In genomic region chr16:21501869-21502667, GRCh38 we compare ENCODE assay signal across 8 cellular contexts.
DNase-seq lines count a peak whose midpoint lies in the region; ATAC-seq and TF ChIP-seq lines count a peak whose summit lies in the region.

No MANE protein-coding gene starts in this region.

- H3K27ac ChIP-seq in upper lobe of right lung = peak overlapping the region; percentile 92

- no peaks in the 10 kb centered on the region for H3K9me3 ChIP-seq in upper lobe of right lung

- peak overlapping the region; percentile 90 for H3K27ac Mint-ChIP-seq in T-helper 1 cell treated with Interleukin-12 subunit alpha and Interleukin-12 subunit beta and Interleukin-4 antibody, amounts not matched to agents 30 μg/mL and 1 μg/mL, for 36 hours
- H3K27ac Mint-ChIP-seq in progenitor cell of endocrine pancreas = peak overlapping the region; percentile 96

- peak; percentile 95 for DNase-seq in GM12865 (ENCODE audit: low read depth)
- DNase-seq in NB4 (ENCODE audit: low read depth) = peak; percentile 92
- peak in 55 of 56 donors; percentile 28 to 99 (median 89) for DNase-seq in amygdala (lab: John Stamatoyannopoulos, UW)
- peak; percentile 99 for DNase-seq in left ventricle myocardium superior
- peak; percentile 94 for DNase-seq in progenitor cell of endocrine pancreas (ENCODE audit: low spot score, unreplicated experiment)
- peak; percentile 98 for DNase-seq in upper lobe of right lung

- no peaks in the 10 kb centered on the region for H3K27me3 Mint-ChIP-seq in T-helper 1 cell treated with Interleukin-12 subunit alpha and Interleukin-12 subunit beta and Interleukin-4 antibody, amounts not matched to agents 30 μg/mL and 1 μg/mL, for 36 hours (ENCODE audit: low read depth)
- no peaks in the 10 kb centered on the region for H3K27me3 Mint-ChIP-seq in progenitor cell of endocrine pancreas

- intact Hi-C loops in left ventricle myocardium superior (cut with micrococcal nuclease) (no loop called here), upper lobe of right lung (cut with DNase I) (no loop called here)

- H3K36me3 Mint-ChIP-seq in T-helper 1 cell treated with Interleukin-12 subunit alpha and Interleukin-12 subunit beta and Interleukin-4 antibody, amounts not matched to agents 30 μg/mL and 1 μg/mL, for 36 hours (ENCODE audit: low read depth) = peaks cover 7% of the 10 kb centered on the region
- no peaks in the 10 kb centered on the region for H3K36me3 Mint-ChIP-seq in progenitor cell of endocrine pancreas (ENCODE audit: insufficient read depth)

- H3K4me1 ChIP-seq in upper lobe of right lung = peaks cover 14% of the 10 kb centered on the region

- TF ChIP-seq CTCF in GM12865 (IDR thresholded peaks at IDR 0.05; ENCODE audit: insufficient read depth, low read depth, low read length, missing control alignments) (no peak), NB4 (IDR thresholded peaks at IDR 0.05; ENCODE audit: low read depth, low read length) (no peak), progenitor cell of endocrine pancreas (IDR thresholded peaks at IDR 0.05; ENCODE audit: unreplicated experiment) (no peak), upper lobe of right lung (IDR thresholded peaks at IDR 0.05) (no peak)

- TF ChIP-seq POLR2A in NB4 (IDR thresholded peaks at IDR 0.05; ENCODE audit: extremely low read depth, insufficient read length) = peak; percentile 45

- H3K9me3 Mint-ChIP-seq in T-helper 1 cell treated with Interleukin-12 subunit alpha and Interleukin-12 subunit beta and Interleukin-4 antibody, amounts not matched to agents 30 μg/mL and 1 μg/mL, for 36 hours = no peaks in the 10 kb centered on the region
- H3K9me3 Mint-ChIP-seq in progenitor cell of endocrine pancreas (ENCODE audit: low read depth) = no peaks in the 10 kb centered on the region

- H3K4me3 ChIP-seq in GM12865 (ENCODE audit: low read depth, low read length) (peak overlapping the region; percentile 97), NB4 (ENCODE audit: low read depth, low read length) (peak overlapping the region; percentile 51), upper lobe of right lung (peak overlapping the region; percentile 98)

- no peaks in the 10 kb centered on the region for H3K27me3 ChIP-seq in upper lobe of right lung

- ATAC-seq in HG02571 (IDR thresholded peaks at IDR 0.05; ENCODE audit: unreplicated experiment) (peak; percentile 73), left ventricle myocardium superior (peak; percentile 96), upper lobe of right lung (peak; percentile 98)

- H3K4me1 Mint-ChIP-seq in T-helper 1 cell treated with Interleukin-12 subunit alpha and Interleukin-12 subunit beta and Interleukin-4 antibody, amounts not matched to agents 30 μg/mL and 1 μg/mL, for 36 hours (ENCODE audit: low read depth) = peaks cover 16% of the 10 kb centered on the region
- H3K4me1 Mint-ChIP-seq in progenitor cell of endocrine pancreas (ENCODE audit: low read depth) = peaks cover 12% of the 10 kb centered on the region

- H3K4me3 Mint-ChIP-seq in T-helper 1 cell treated with Interleukin-12 subunit alpha and Interleukin-12 subunit beta and Interleukin-4 antibody, amounts not matched to agents 30 μg/mL and 1 μg/mL, for 36 hours = peak overlapping the region; percentile 82
- H3K4me3 Mint-ChIP-seq in progenitor cell of endocrine pancreas (ENCODE audit: low read depth) = peak overlapping the region; percentile 87

- no peaks in the 10 kb centered on the region for H3K36me3 ChIP-seq in upper lobe of right lung

Comparison
In these comparisons a context has a peak if more than half of its experiments do, and no peak if none do; other contexts are left out.
1. Peak in every context shown above with its lines: DNase-seq, ATAC-seq, H3K4me3 ChIP-seq and H3K27ac ChIP-seq.